In the genomic region with DNA sequence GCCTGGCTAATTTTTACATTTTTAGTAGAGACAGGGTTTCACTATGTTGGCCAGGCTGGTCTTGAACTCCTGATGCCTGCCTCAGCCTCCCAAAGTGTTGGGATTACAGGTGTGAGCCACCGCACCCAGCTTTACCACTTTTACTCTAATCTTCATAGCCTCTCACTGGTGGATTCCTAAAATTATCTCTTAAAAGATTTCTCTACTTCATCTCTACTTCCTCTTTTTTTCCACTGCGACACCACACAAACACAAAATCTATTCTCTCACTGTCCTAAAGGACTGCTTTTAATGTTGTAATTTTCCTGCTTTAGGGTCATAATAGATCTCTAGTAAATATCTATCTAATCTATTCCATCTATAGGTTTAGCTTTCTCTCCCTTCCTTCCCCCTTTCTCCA, we compare ENCODE assay signal across 2 cellular contexts.
TF ChIP-seq lines count a peak whose summit lies in the region.

No MANE protein-coding gene starts in this region.

TF ChIP-seq in GM12891, 5 proteins besides CTCF, POLR2A, EP300 and RAD21 (continued from another document):
- TF ChIP-seq SPI1 (IDR thresholded peaks at IDR 0.05; ENCODE audit: low read depth, low read length), result peak; percentile 23; the same call in 1 of the 2 replicates

TF ChIP-seq in GM23338, 12 proteins besides CTCF, POLR2A, EP300 and RAD21 (continued from another document):
- TF ChIP-seq, protein P1, sequence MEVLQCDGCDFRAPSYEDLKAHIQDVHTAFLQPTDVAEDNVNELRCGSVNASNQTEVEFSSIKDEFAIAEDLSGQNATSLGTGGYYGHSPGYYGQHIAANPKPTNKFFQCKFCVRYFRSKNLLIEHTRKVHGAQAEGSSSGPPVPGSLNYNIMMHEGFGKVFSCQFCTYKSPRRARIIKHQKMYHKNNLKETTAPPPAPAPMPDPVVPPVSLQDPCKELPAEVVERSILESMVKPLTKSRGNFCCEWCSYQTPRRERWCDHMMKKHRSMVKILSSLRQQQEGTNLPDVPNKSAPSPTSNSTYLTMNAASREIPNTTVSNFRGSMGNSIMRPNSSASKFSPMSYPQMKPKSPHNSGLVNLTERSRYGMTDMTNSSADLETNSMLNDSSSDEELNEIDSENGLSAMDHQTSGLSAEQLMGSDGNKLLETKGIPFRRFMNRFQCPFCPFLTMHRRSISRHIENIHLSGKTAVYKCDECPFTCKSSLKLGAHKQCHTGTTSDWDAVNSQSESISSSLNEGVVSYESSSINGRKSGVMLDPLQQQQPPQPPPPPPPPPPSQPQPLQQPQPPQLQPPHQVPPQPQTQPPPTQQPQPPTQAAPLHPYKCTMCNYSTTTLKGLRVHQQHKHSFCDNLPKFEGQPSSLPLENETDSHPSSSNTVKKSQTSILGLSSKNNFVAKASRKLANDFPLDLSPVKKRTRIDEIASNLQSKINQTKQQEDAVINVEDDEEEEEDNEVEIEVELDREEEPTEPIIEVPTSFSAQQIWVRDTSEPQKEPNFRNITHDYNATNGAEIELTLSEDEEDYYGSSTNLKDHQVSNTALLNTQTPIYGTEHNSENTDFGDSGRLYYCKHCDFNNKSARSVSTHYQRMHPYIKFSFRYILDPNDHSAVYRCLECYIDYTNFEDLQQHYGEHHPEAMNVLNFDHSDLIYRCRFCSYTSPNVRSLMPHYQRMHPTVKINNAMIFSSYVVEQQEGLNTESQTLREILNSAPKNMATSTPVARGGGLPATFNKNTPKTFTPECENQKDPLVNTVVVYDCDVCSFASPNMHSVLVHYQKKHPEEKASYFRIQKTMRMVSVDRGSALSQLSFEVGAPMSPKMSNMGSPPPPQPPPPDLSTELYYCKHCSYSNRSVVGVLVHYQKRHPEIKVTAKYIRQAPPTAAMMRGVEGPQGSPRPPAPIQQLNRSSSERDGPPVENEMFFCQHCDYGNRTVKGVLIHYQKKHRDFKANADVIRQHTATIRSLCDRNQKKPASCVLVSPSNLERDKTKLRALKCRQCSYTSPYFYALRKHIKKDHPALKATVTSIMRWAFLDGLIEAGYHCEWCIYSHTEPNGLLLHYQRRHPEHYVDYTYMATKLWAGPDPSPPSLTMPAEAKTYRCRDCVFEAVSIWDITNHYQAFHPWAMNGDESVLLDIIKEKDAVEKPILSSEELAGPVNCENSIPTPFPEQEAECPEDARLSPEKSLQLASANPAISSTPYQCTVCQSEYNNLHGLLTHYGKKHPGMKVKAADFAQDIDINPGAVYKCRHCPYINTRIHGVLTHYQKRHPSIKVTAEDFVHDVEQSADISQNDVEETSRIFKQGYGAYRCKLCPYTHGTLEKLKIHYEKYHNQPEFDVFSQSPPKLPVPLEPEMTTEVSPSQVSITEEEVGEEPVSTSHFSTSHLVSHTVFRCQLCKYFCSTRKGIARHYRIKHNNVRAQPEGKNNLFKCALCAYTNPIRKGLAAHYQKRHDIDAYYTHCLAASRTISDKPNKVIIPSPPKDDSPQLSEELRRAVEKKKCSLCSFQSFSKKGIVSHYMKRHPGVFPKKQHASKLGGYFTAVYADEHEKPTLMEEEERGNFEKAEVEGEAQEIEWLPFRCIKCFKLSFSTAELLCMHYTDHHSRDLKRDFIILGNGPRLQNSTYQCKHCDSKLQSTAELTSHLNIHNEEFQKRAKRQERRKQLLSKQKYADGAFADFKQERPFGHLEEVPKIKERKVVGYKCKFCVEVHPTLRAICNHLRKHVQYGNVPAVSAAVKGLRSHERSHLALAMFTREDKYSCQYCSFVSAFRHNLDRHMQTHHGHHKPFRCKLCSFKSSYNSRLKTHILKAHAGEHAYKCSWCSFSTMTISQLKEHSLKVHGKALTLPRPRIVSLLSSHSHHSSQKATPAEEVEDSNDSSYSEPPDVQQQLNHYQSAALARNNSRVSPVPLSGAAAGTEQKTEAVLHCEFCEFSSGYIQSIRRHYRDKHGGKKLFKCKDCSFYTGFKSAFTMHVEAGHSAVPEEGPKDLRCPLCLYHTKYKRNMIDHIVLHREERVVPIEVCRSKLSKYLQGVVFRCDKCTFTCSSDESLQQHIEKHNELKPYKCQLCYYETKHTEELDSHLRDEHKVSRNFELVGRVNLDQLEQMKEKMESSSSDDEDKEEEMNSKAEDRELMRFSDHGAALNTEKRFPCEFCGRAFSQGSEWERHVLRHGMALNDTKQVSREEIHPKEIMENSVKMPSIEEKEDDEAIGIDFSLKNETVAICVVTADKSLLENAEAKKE (CRISPR knock-in tag; IDR thresholded peaks at IDR 0.05), result no peak
- TF ChIP-seq NANOG (IDR thresholded peaks at IDR 0.05; ENCODE audit: borderline replicate concordance), result no peak
- TF ChIP-seq JUNB (IDR thresholded peaks at IDR 0.05; ENCODE audit: unreplicated experiment), result no peak
- TF ChIP-seq, protein P2, sequence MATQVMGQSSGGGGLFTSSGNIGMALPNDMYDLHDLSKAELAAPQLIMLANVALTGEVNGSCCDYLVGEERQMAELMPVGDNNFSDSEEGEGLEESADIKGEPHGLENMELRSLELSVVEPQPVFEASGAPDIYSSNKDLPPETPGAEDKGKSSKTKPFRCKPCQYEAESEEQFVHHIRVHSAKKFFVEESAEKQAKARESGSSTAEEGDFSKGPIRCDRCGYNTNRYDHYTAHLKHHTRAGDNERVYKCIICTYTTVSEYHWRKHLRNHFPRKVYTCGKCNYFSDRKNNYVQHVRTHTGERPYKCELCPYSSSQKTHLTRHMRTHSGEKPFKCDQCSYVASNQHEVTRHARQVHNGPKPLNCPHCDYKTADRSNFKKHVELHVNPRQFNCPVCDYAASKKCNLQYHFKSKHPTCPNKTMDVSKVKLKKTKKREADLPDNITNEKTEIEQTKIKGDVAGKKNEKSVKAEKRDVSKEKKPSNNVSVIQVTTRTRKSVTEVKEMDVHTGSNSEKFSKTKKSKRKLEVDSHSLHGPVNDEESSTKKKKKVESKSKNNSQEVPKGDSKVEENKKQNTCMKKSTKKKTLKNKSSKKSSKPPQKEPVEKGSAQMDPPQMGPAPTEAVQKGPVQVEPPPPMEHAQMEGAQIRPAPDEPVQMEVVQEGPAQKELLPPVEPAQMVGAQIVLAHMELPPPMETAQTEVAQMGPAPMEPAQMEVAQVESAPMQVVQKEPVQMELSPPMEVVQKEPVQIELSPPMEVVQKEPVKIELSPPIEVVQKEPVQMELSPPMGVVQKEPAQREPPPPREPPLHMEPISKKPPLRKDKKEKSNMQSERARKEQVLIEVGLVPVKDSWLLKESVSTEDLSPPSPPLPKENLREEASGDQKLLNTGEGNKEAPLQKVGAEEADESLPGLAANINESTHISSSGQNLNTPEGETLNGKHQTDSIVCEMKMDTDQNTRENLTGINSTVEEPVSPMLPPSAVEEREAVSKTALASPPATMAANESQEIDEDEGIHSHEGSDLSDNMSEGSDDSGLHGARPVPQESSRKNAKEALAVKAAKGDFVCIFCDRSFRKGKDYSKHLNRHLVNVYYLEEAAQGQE (IDR thresholded peaks at IDR 0.05; ENCODE audit: unreplicated experiment), result no peak
- no peak for TF ChIP-seq ZNF114 (CRISPR knock-in tag; IDR thresholded peaks at IDR 0.05)
- TF ChIP-seq ZNF331 (CRISPR knock-in tag; IDR thresholded peaks at IDR 0.05; ENCODE audit: low read depth), result no peak
- TF ChIP-seq, protein P3, sequence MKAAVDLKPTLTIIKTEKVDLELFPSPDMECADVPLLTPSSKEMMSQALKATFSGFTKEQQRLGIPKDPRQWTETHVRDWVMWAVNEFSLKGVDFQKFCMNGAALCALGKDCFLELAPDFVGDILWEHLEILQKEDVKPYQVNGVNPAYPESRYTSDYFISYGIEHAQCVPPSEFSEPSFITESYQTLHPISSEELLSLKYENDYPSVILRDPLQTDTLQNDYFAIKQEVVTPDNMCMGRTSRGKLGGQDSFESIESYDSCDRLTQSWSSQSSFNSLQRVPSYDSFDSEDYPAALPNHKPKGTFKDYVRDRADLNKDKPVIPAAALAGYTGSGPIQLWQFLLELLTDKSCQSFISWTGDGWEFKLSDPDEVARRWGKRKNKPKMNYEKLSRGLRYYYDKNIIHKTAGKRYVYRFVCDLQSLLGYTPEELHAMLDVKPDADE (IDR thresholded peaks at IDR 0.05), result no peak
- TF ChIP-seq EZH2phosphoT487 (IDR thresholded peaks at IDR 0.05; ENCODE audit: unreplicated experiment), result no peak
- TF ChIP-seq POLR2AphosphoS5 (IDR thresholded peaks at IDR 0.05; ENCODE audit: low read depth), result no peak
